36 cellular contexts compared by ENCODE assay signal in genomic region chr12:49397000-49397399, GRCh38. TPM values are rescaled to one million over a fixed set of nuclear protein-coding genes. Genes with fewer than 3 reads are reported as not detected.
"Had no signal": no experiment of that assay in that cellular context is flagged by ENCODE, and none has a peak within 500 bp of the region (broad histone marks: within the 10 kb centered on the region; RNA-seq: fewer than 3 reads in every experiment).

No MANE protein-coding gene starts in this region.

- H3K27ac ChIP-seq: adrenal gland, body of pancreas, foreskin keratinocyte, gastrocnemius medialis, heart left ventricle, WERI-Rb-1 had no signal

- H3K27ac Mint-ChIP-seq: activated CD4-positive, alpha-beta memory T cell treated with anti-CD3 and anti-CD28 coated beads for 36 hours; activated CD4-positive, alpha-beta T cell treated with anti-CD3 and anti-CD28 coated beads for 36 hours; activated CD4-positive, alpha-beta T cell treated with anti-CD3 and anti-CD28 coated beads, Interleukin-2, amount 10 ng/mL, durations not matched to agents 24 days and 14 days; activated CD8-positive, alpha-beta memory T cell treated with anti-CD3 and anti-CD28 coated beads, Interleukin-2, amount 10 ng/mL, durations not matched to agents 7 days and 5 days; activated CD8-positive, alpha-beta T cell treated with anti-CD3 and anti-CD28 coated beads, Interleukin-2, amount 10 ng/mL, durations not matched to agents 7 days and 5 days; activated naive CD4-positive, alpha-beta T cell treated with anti-CD3 and anti-CD28 coated beads for 36 hours; activated naive CD4-positive, alpha-beta T cell treated with anti-CD3 and anti-CD28 coated beads, Interleukin-2, amount 50 U/mL, for 24 hours; activated naive CD8-positive, alpha-beta T cell treated with anti-CD3 and anti-CD28 coated beads for 36 hours; activated naive CD8-positive, alpha-beta T cell treated with anti-CD3 and anti-CD28 coated beads, Interleukin-2, amount 50 U/mL, for 24 hours; activated T-helper 1 cell treated with anti-CD3 and anti-CD28 coated beads, Interleukin-12 subunit alpha, Interleukin-12 subunit beta, Interleukin-2, Interleukin-4 antibody, amounts not matched to agents 30 ng/mL and 10 ng/mL and 1 ng/mL, durations not matched to agents 14 hours and 24 hours and 36 hours; activated T-helper 2 cell treated with anti-CD3 and anti-CD28 coated beads, Interferon-gamma antibody, Interleukin-2, Interleukin-4, amounts not matched to agents 10 μg/mL and 5 μg/mL and 100 μg/mL, durations not matched to agents 14 hours and 24 hours and 36 hours; effector memory CD8-positive, alpha-beta T cell; T-helper 17 cell; T-helper 2 cell treated with Interferon-gamma antibody and Interleukin-4, amounts not matched to agents 5 μg/mL and 100 μg/mL, for 36 hours had no signal

- H3K27me3 Mint-ChIP-seq: activated CD4-positive, alpha-beta memory T cell treated with anti-CD3 and anti-CD28 coated beads for 36 hours; activated CD4-positive, alpha-beta T cell treated with anti-CD3 and anti-CD28 coated beads for 36 hours; activated CD8-positive, alpha-beta memory T cell treated with anti-CD3 and anti-CD28 coated beads, Interleukin-2, amount 10 ng/mL, durations not matched to agents 7 days and 5 days; activated naive CD4-positive, alpha-beta T cell treated with anti-CD3 and anti-CD28 coated beads, Interleukin-2, amount 50 U/mL, for 24 hours; activated naive CD8-positive, alpha-beta T cell treated with anti-CD3 and anti-CD28 coated beads for 36 hours; activated naive CD8-positive, alpha-beta T cell treated with anti-CD3 and anti-CD28 coated beads, Interleukin-2, amount 50 U/mL, for 24 hours; effector memory CD8-positive, alpha-beta T cell; T-helper 17 cell had no signal

- H3K4me1 Mint-ChIP-seq: activated CD4-positive, alpha-beta T cell treated with anti-CD3 and anti-CD28 coated beads for 36 hours; activated CD4-positive, alpha-beta T cell treated with anti-CD3 and anti-CD28 coated beads, Interleukin-2, amount 10 ng/mL, durations not matched to agents 24 days and 14 days; activated CD8-positive, alpha-beta memory T cell treated with anti-CD3 and anti-CD28 coated beads, Interleukin-2, amount 10 ng/mL, durations not matched to agents 7 days and 5 days; activated naive CD4-positive, alpha-beta T cell treated with anti-CD3 and anti-CD28 coated beads, Interleukin-2, amount 50 U/mL, for 24 hours; activated naive CD8-positive, alpha-beta T cell treated with anti-CD3 and anti-CD28 coated beads for 36 hours; activated naive CD8-positive, alpha-beta T cell treated with anti-CD3 and anti-CD28 coated beads, Interleukin-2, amount 50 U/mL, for 24 hours had no signal

- H3K4me1 ChIP-seq: adrenal gland, foreskin keratinocyte, heart left ventricle had no signal

- H3K9me3 ChIP-seq: adrenal gland, body of pancreas, gastrocnemius medialis had no signal

- H3K9me3 Mint-ChIP-seq: activated CD4-positive, alpha-beta memory T cell treated with anti-CD3 and anti-CD28 coated beads for 36 hours; activated CD4-positive, alpha-beta T cell treated with anti-CD3 and anti-CD28 coated beads, Interleukin-2, amount 10 ng/mL, durations not matched to agents 24 days and 14 days; activated naive CD4-positive, alpha-beta T cell treated with anti-CD3 and anti-CD28 coated beads for 36 hours; activated naive CD4-positive, alpha-beta T cell treated with anti-CD3 and anti-CD28 coated beads, Interleukin-2, amount 50 U/mL, for 24 hours; activated naive CD8-positive, alpha-beta T cell treated with anti-CD3 and anti-CD28 coated beads for 36 hours; activated naive CD8-positive, alpha-beta T cell treated with anti-CD3 and anti-CD28 coated beads, Interleukin-2, amount 50 U/mL, for 24 hours; activated T-helper 1 cell treated with anti-CD3 and anti-CD28 coated beads, Interleukin-12 subunit alpha, Interleukin-12 subunit beta, Interleukin-2, Interleukin-4 antibody, amounts not matched to agents 30 ng/mL and 10 ng/mL and 1 ng/mL, durations not matched to agents 14 hours and 24 hours and 36 hours; activated T-helper 2 cell treated with anti-CD3 and anti-CD28 coated beads, Interferon-gamma antibody, Interleukin-2, Interleukin-4, amounts not matched to agents 10 μg/mL and 5 μg/mL and 100 μg/mL, durations not matched to agents 14 hours and 24 hours and 36 hours; effector memory CD8-positive, alpha-beta T cell; T-helper 2 cell treated with Interferon-gamma antibody and Interleukin-4, amounts not matched to agents 5 μg/mL and 100 μg/mL, for 36 hours had no signal

- H3K36me3 ChIP-seq: adrenal gland, gastrocnemius medialis, heart left ventricle, WERI-Rb-1 had no signal

- DNase-seq: activated CD4-positive, alpha-beta memory T cell treated with anti-CD3 and anti-CD28 coated beads for 36 hours; activated CD4-positive, alpha-beta T cell treated with anti-CD3 and anti-CD28 coated beads for 36 hours; activated CD4-positive, alpha-beta T cell treated with anti-CD3 and anti-CD28 coated beads, Interleukin-2, amount 10 ng/mL, durations not matched to agents 24 days and 14 days; activated CD4-positive, CD25-positive, alpha-beta regulatory T cell; activated CD4-positive, CD25-positive, alpha-beta regulatory T cell treated with anti-CD3 and anti-CD28 coated beads, Interleukin-2, amount 50 U/mL, for 72 hours; activated CD8-positive, alpha-beta memory T cell treated with anti-CD3 and anti-CD28 coated beads, Interleukin-2, amount 10 ng/mL, durations not matched to agents 7 days and 5 days; activated CD8-positive, alpha-beta memory T cell treated with anti-CD3 and anti-CD28 coated beads, Interleukin-2, amount 50 U/mL, for 4 hours; activated CD8-positive, alpha-beta T cell treated with anti-CD3 and anti-CD28 coated beads, Interleukin-2, amount 10 ng/mL, durations not matched to agents 7 days and 5 days; activated effector memory CD4-positive, alpha-beta T cell treated with anti-CD3 and anti-CD28 coated beads, Interleukin-2, amount 50 U/mL, for 16 hours; activated naive CD4-positive, alpha-beta T cell treated with anti-CD3 and anti-CD28 coated beads for 36 hours; activated naive CD8-positive, alpha-beta T cell treated with anti-CD3 and anti-CD28 coated beads for 36 hours; activated naive CD8-positive, alpha-beta T cell treated with anti-CD3 and anti-CD28 coated beads, Interleukin-2, amount 50 U/mL, for 24 hours; activated T-cell treated with anti-CD3 and anti-CD28 coated beads, Interleukin-2, amount 50 U/mL, for 1 hour; activated T-cell treated with anti-CD3 and anti-CD28 coated beads, Interleukin-2, amount 50 U/mL, for 48 hours; adrenal gland; amygdala; aorta; body of pancreas; caudate nucleus; cortex of kidney; dermis blood vessel endothelial cell; effector CD4-positive, alpha-beta T cell; effector memory CD8-positive, alpha-beta T cell; foreskin keratinocyte; gastrocnemius medialis; glutamatergic neuron; heart left ventricle; T-helper 17 cell; T1000; WERI-Rb-1 had no signal

- H3K27me3 ChIP-seq: adrenal gland, body of pancreas, foreskin keratinocyte, gastrocnemius medialis, heart left ventricle had no signal

- ATAC-seq: activated CD4-positive, alpha-beta T cell treated with anti-CD3 and anti-CD28 coated beads for 36 hours; activated CD8-positive, alpha-beta memory T cell treated with anti-CD3 and anti-CD28 coated beads, Interleukin-2, amount 10 ng/mL, durations not matched to agents 7 days and 5 days; activated CD8-positive, alpha-beta T cell treated with anti-CD3 and anti-CD28 coated beads, Interleukin-2, amount 10 ng/mL, durations not matched to agents 7 days and 5 days; activated naive CD8-positive, alpha-beta T cell treated with anti-CD3 and anti-CD28 coated beads, Interleukin-2, amount 50 U/mL, for 24 hours; body of pancreas; effector memory CD8-positive, alpha-beta T cell; esophagus mucosa; foreskin keratinocyte; gastrocnemius medialis; heart left ventricle; T-helper 17 cell had no signal

- H3K36me3 Mint-ChIP-seq: activated CD4-positive, alpha-beta memory T cell treated with anti-CD3 and anti-CD28 coated beads for 36 hours; activated naive CD8-positive, alpha-beta T cell treated with anti-CD3 and anti-CD28 coated beads for 36 hours had no signal

- H3K4me3 Mint-ChIP-seq: activated CD4-positive, alpha-beta memory T cell treated with anti-CD3 and anti-CD28 coated beads for 36 hours; activated CD4-positive, alpha-beta T cell treated with anti-CD3 and anti-CD28 coated beads for 36 hours; activated CD4-positive, alpha-beta T cell treated with anti-CD3 and anti-CD28 coated beads, Interleukin-2, amount 10 ng/mL, durations not matched to agents 24 days and 14 days; activated CD8-positive, alpha-beta memory T cell treated with anti-CD3 and anti-CD28 coated beads, Interleukin-2, amount 10 ng/mL, durations not matched to agents 7 days and 5 days; activated CD8-positive, alpha-beta T cell treated with anti-CD3 and anti-CD28 coated beads, Interleukin-2, amount 10 ng/mL, durations not matched to agents 7 days and 5 days; activated naive CD4-positive, alpha-beta T cell treated with anti-CD3 and anti-CD28 coated beads for 36 hours; activated naive CD4-positive, alpha-beta T cell treated with anti-CD3 and anti-CD28 coated beads, Interleukin-2, amount 50 U/mL, for 24 hours; activated naive CD8-positive, alpha-beta T cell treated with anti-CD3 and anti-CD28 coated beads for 36 hours; activated naive CD8-positive, alpha-beta T cell treated with anti-CD3 and anti-CD28 coated beads, Interleukin-2, amount 50 U/mL, for 24 hours; activated T-helper 1 cell treated with anti-CD3 and anti-CD28 coated beads, Interleukin-12 subunit alpha, Interleukin-12 subunit beta, Interleukin-2, Interleukin-4 antibody, amounts not matched to agents 30 ng/mL and 10 ng/mL and 1 ng/mL, durations not matched to agents 14 hours and 24 hours and 36 hours; effector memory CD8-positive, alpha-beta T cell; T-helper 17 cell; T-helper 2 cell treated with Interferon-gamma antibody and Interleukin-4, amounts not matched to agents 5 μg/mL and 100 μg/mL, for 36 hours had no signal

- H3K4me3 ChIP-seq: adrenal gland, body of pancreas, gastrocnemius medialis, heart left ventricle had no signal

RNA-seq across cellular contexts. Expression of gene DNAJC22, which starts 50.3 kb away (rescaled TPM):
- total RNA-seq: activated CD4-positive, alpha-beta T cell treated with anti-CD3 and anti-CD28 coated beads, Interleukin-2, amount 10 ng/mL, durations not matched to agents 24 days and 14 days; activated CD8-positive, alpha-beta memory T cell treated with anti-CD3 and anti-CD28 coated beads for 36 hours; activated naive CD4-positive, alpha-beta T cell treated with anti-CD3 and anti-CD28 coated beads for 36 hours; activated naive CD8-positive, alpha-beta T cell treated with anti-CD3 and anti-CD28 coated beads for 36 hours; T-helper 17 cell had no signal
- polyA plus RNA-seq: foreskin keratinocyte had no signal
